In the genomic region with DNA sequence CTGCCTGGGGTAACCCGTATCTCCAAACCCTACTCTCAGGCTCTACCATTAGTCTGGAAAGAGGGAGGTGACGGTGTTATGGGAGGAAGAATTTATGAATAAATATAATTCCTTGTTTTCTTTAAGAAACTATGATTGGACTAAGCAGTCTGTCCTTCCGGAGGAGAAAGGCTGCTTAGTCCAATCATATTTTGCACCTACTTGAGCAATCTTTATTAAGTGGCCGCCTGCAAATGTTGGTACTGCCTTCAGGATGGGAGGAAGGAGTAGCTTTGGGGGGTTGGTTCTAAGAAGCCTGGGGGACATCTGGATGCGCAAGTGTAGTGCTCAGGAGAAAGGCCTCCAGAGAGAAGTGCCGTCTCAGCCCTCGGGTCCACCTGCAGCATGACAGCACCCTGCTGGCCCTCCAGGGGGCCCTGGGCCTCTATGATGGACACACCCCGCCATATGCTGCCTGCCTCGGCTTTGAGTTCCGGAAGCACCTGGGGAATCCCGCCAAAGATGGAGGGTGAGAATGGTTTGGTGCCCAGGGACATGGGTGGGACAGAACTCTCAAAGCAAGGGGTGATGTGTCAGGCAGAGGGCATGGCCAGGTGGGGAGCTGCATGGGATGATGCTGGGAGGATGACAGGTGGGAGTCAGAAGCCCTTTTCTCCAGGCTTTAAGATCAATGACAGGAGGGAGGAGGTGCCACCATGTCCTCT, we compare ENCODE assay signal across 10 cellular contexts. TPM values are rescaled to one million over a fixed set of nuclear protein-coding genes. Genes with fewer than 3 reads are reported as not detected.
DNase-seq lines count a peak whose midpoint lies in the region; ATAC-seq and TF ChIP-seq lines count a peak whose summit lies in the region.
"Had no signal": no experiment of that assay in that cellular context is flagged by ENCODE, and none has a peak within 500 bp of the region (broad histone marks: within the 10 kb centered on the region; RNA-seq: fewer than 3 reads in every experiment).

No MANE protein-coding gene starts in this region.

- CTCF ChIA-PET in Calu3 (lab: Charles Lee) = interaction anchor here (0.7 to 1.9 kb wide), 5 partner anchors 11 to 223 kb away, joined by 3 to 16 read pairs (median 4); no protein-coding TSS in a partner anchor
- CTCF ChIA-PET in Panc1 (lab: Charles Lee) = interaction anchor here (2.0 kb wide), 1 partner anchor 128 kb away, joined by 4 read pairs; no protein-coding TSS in a partner anchor

- H3K9me3 Mint-ChIP-seq in Calu3 (ENCODE audit: low read depth, unreplicated experiment) = peaks cover 3% of the 10 kb centered on the region
- no peaks in the 10 kb centered on the region for H3K9me3 Mint-ChIP-seq in mesothelial cell of epicardium

- H3K4me3 Mint-ChIP-seq in Calu3 (ENCODE audit: low read depth, unreplicated experiment) (peak overlapping the region; percentile 17), mesothelial cell of epicardium (no peak overlapping the region)

- intact Hi-C loops in Calu3 (cut with micrococcal nuclease; ENCODE audit: unreplicated experiment) (loop anchor here (5.0 kb wide), 1 partner anchor 128 kb away; no protein-coding TSS in a partner anchor), Panc1 (cut with micrococcal nuclease; ENCODE audit: unreplicated experiment) (no loop called here)

- no peak overlapping the region for H3K4me3 ChIP-seq in Panc1 (ENCODE audit: low read depth in 2 of 2, low read length in 2 of 2)

- peak; percentile 18 for TF ChIP-seq CTCF in Calu3 (IDR thresholded peaks at IDR 0.05; ENCODE audit: unreplicated experiment)
- no peak for TF ChIP-seq CTCF in GM13976 (IDR thresholded peaks at IDR 0.05; ENCODE audit: borderline replicate concordance, control extremely low read depth, extremely low read depth, insufficient read depth, missing control alignments)
- no peak for TF ChIP-seq CTCF in Panc1 (IDR thresholded peaks at IDR 0.05)
- no peak for TF ChIP-seq CTCF in mesothelial cell of epicardium (IDR thresholded peaks at IDR 0.05; ENCODE audit: unreplicated experiment)

- no peak overlapping the region for H3K27ac ChIP-seq in Panc1 (ENCODE audit: low read length)

- H3K36me3 Mint-ChIP-seq in Calu3 (ENCODE audit: insufficient read depth, unreplicated experiment) (peaks cover 63% of the 10 kb centered on the region), mesothelial cell of epicardium (peaks cover 2% of the 10 kb centered on the region)

- ATAC-seq in Panc1 (peak; percentile 18), HG02798 (IDR thresholded peaks at IDR 0.05; ENCODE audit: poor library complexity, unreplicated experiment) (no peak)

- DNase-seq in Calu3 (peak; percentile 66), GM13976 (ENCODE audit: low spot score) (peak; percentile 82), Panc1 (ENCODE audit: low read depth, low spot score) (no peak), erythroblast (lab: John Stamatoyannopoulos, UW) (no peak), mesothelial cell of epicardium (ENCODE audit: low spot score in 2 of 2, unreplicated experiment in 2 of 2) (no peak), iPS-NIHi11 (ENCODE audit: low spot score) (no peak), HuH-7.5 (ENCODE audit: low spot score) (no peak)
- DNase-seq: effector CD4-positive, alpha-beta T cell; occipital lobe had no signal

- H3K27me3 Mint-ChIP-seq in Calu3 (ENCODE audit: unreplicated experiment) (peaks cover 25% of the 10 kb centered on the region), mesothelial cell of epicardium (ENCODE audit: low read depth) (no peaks in the 10 kb centered on the region)

- H3K36me3 ChIP-seq in Panc1 (ENCODE audit: control insufficient read depth, insufficient read depth, low read length) = no peaks in the 10 kb centered on the region

- TF ChIP-seq POLR2A in erythroblast (IDR thresholded peaks at IDR 0.05; ENCODE audit: low read length) = peak; percentile 22

- BruUV-seq in Calu3 (replicated peaks; lab: Mats Ljungman, UMichigan) = no TSS peak
- no TSS peak for BruUV-seq in Panc1 (replicated peaks; lab: Mats Ljungman, UMichigan)

- H3K9me3 ChIP-seq in Panc1 (ENCODE audit: control insufficient read depth, insufficient read depth, low read depth, low read length) = no peaks in the 10 kb centered on the region

- H3K4me1 ChIP-seq in Panc1 (ENCODE audit: control insufficient read depth, insufficient read depth, low read length) = no peaks in the 10 kb centered on the region

- POLR2A ChIA-PET in Panc1 (lab: Charles Lee) = no interaction called here

- H3K27me3 ChIP-seq in Panc1 (ENCODE audit: control insufficient read depth, insufficient read depth, low read length) = no peaks in the 10 kb centered on the region

- no peaks in the 10 kb centered on the region for H3K4me1 Mint-ChIP-seq in Calu3 (ENCODE audit: low read depth, unreplicated experiment)
- peaks cover 4% of the 10 kb centered on the region for H3K4me1 Mint-ChIP-seq in mesothelial cell of epicardium

- in situ Hi-C loops in GM13976 (cut with MboI; ENCODE audit: low sequenced_read_pairs, unreplicated experiment) = loop anchor here (10.0 to 25.0 kb wide), 3 partner anchors 121 to 432 kb away; a partner anchor contains a TSS
- in situ Hi-C loops in Panc1 (cut with HindIII; ENCODE audit: low pct_unique_long_range_greater_than_20kb, low sequenced_read_pairs) = no loop called here

- peak overlapping the region; percentile 90 for H3K27ac Mint-ChIP-seq in Calu3 (ENCODE audit: unreplicated experiment)
- H3K27ac Mint-ChIP-seq in mesothelial cell of epicardium = no peak overlapping the region

RNA-seq across cellular contexts. Expression of a gene that starts 4.0 kb away (rescaled TPM):
- total RNA-seq in Calu3 (2022) (not detected in 2 replicates), Panc1 (2021; ENCODE audit: unreplicated experiment) (not detected), mesothelial cell of epicardium (not detected in 3 replicates)
- polyA plus RNA-seq in Panc1 (2012; ENCODE audit: insufficient read length) = 0.16 TPM
- total RNA-seq: occipital lobe had no signal

RNA-seq across cellular contexts. Expression of a gene that starts 24.0 kb away (rescaled TPM):
- total RNA-seq in Calu3 (2022) (not detected in 2 replicates), Panc1 (2021; ENCODE audit: unreplicated experiment) (not detected), mesothelial cell of epicardium (not detected in 3 replicates)
- not detected for polyA plus RNA-seq in Panc1 (2012; ENCODE audit: insufficient read length)
- total RNA-seq: occipital lobe had no signal

RNA-seq across cellular contexts. Expression of a gene that starts 29.4 kb away (rescaled TPM):
- total RNA-seq in Calu3 (2022) (not detected in 2 replicates), Panc1 (2021; ENCODE audit: unreplicated experiment) (0.31 TPM), mesothelial cell of epicardium (0.27 to 0.40 TPM in 2 of 3 replicates, not detected in the other)
- not detected for polyA plus RNA-seq in Panc1 (2012; ENCODE audit: insufficient read length)
- total RNA-seq: occipital lobe had no signal

RNA-seq across cellular contexts. Expression of a gene that starts 39.1 kb away (rescaled TPM):
- total RNA-seq in Calu3 (2022) = not detected in 2 replicates
- total RNA-seq in Panc1 (2021; ENCODE audit: unreplicated experiment) = not detected
- polyA plus RNA-seq in Panc1 (2012; ENCODE audit: insufficient read length) = not detected
- total RNA-seq in mesothelial cell of epicardium = not detected in 3 replicates
- total RNA-seq: occipital lobe had no signal

Comparison
In these comparisons a context has a peak if more than half of its experiments do, and no peak if none do; other contexts are left out.
1. DNase-seq: peak in Calu3 (single experiment) and GM13976 (single experiment); none in Panc1 (single experiment), erythroblast (0 of 2), mesothelial cell of epicardium (0 of 2), iPS-NIHi11 (single experiment) and HuH-7.5 (single experiment).